In genomic region chr14:91728616-91729183, GRCh38 we compare ENCODE assay signal across 18 cellular contexts. TPM values are rescaled to one million over a fixed set of nuclear protein-coding genes. Genes with fewer than 3 reads are reported as not detected.
DNase-seq lines count a peak whose midpoint lies in the region; ATAC-seq and TF ChIP-seq lines count a peak whose summit lies in the region.
"Had no signal": no experiment of that assay in that cellular context is flagged by ENCODE, and none has a peak within 500 bp of the region (broad histone marks: within the 10 kb centered on the region; RNA-seq: fewer than 3 reads in every experiment).

No MANE protein-coding gene starts in this region.

- H3K36me3 Mint-ChIP-seq in activated naive CD8-positive, alpha-beta T cell treated with anti-CD3 and anti-CD28 coated beads, Interleukin-2, amount 50 U/mL, for 24 hours (ENCODE audit: low read depth), result no peaks in the 10 kb centered on the region
- H3K36me3 Mint-ChIP-seq: CD14-positive monocyte had no signal

- H3K27ac Mint-ChIP-seq in activated naive CD8-positive, alpha-beta T cell treated with anti-CD3 and anti-CD28 coated beads, Interleukin-2, amount 50 U/mL, for 24 hours, result peak overlapping the region; percentile 29
- H3K27ac Mint-ChIP-seq: CD14-positive monocyte had no signal

- H3K4me3 ChIP-seq in AG09309 (ENCODE audit: control insufficient read depth, low read depth, low read length), result no peak overlapping the region

- no peaks in the 10 kb centered on the region for H3K27me3 Mint-ChIP-seq in activated naive CD8-positive, alpha-beta T cell treated with anti-CD3 and anti-CD28 coated beads, Interleukin-2, amount 50 U/mL, for 24 hours

- DNase-seq in AG09309 (ENCODE audit: low read depth) (peak; percentile 16), GM03348 (ENCODE audit: low spot score) (peak; percentile 50), NCI-H1436 treated with DMSO at 0.1 percent for 48 hours (lab: John Stamatoyannopoulos, UW) (no peak), occipital lobe (lab: John Stamatoyannopoulos, UW) (no peak), NCI-H1930 (lab: John Stamatoyannopoulos, UW) (no peak)
- no peak for DNase-seq in activated naive CD8-positive, alpha-beta T cell treated with anti-CD3 and anti-CD28 coated beads, Interleukin-2, amount 50 U/mL, for 24 hours
- DNase-seq in stimulated activated naive CD8-positive, alpha-beta T cell treated with anti-CD3 and anti-CD28 coated beads, Interleukin-15, Interleukin-2, amounts not matched to agents 100 U/mL and 50 U/mL, for 24 hours, result no peak
- DNase-seq: COR-L47, KG1, NCI-H1105 treated with DMSO at 0.1 percent for 48 hours, NCI-H187 treated with DMSO at 0.1 percent for 48 hours, NCI-H2171, NCI-H446 treated with DMSO at 0.1 percent for 48 hours, NCI-H82, Right ventricle myocardium superior, SK-N-SH had no signal

- H3K9me3 Mint-ChIP-seq in activated naive CD8-positive, alpha-beta T cell treated with anti-CD3 and anti-CD28 coated beads, Interleukin-2, amount 50 U/mL, for 24 hours, result no peaks in the 10 kb centered on the region

- H3K4me3 Mint-ChIP-seq in activated naive CD8-positive, alpha-beta T cell treated with anti-CD3 and anti-CD28 coated beads, Interleukin-2, amount 50 U/mL, for 24 hours, result no peak overlapping the region
- H3K4me3 Mint-ChIP-seq: CD14-positive monocyte had no signal

- peak; percentile 73 for ATAC-seq in activated naive CD8-positive, alpha-beta T cell treated with anti-CD3 and anti-CD28 coated beads, Interleukin-2, amount 50 U/mL, for 24 hours
- peak; percentile 60 for ATAC-seq in stimulated activated naive CD8-positive, alpha-beta T cell treated with anti-CD3 and anti-CD28 coated beads, Interleukin-15, Interleukin-2, amounts not matched to agents 100 U/mL and 50 U/mL, for 24 hours
- ATAC-seq: Panc1 had no signal

- H3K4me1 Mint-ChIP-seq in activated naive CD8-positive, alpha-beta T cell treated with anti-CD3 and anti-CD28 coated beads, Interleukin-2, amount 50 U/mL, for 24 hours, result peaks cover 19% of the 10 kb centered on the region

- TF ChIP-seq CTCF in AG09309 (IDR thresholded peaks at IDR 0.05; ENCODE audit: control insufficient read depth, insufficient read depth, low read depth, low read length, missing control alignments), result no peak

RNA-seq across cellular contexts. Expression of gene CATSPERB, which starts 3.2 kb away (rescaled TPM):
- 3.7 TPM for total RNA-seq in occipital lobe

Comparison
In these comparisons a context has a peak if more than half of its experiments do, and no peak if none do; other contexts are left out.
1. DNase-seq: peak in AG09309 (single experiment) and GM03348 (single experiment); none in activated naive CD8-positive, alpha-beta T cell treated with anti-CD3 and anti-CD28 coated beads, Interleukin-2, amount 50 U/mL, for 24 hours (single experiment), stimulated activated naive CD8-positive, alpha-beta T cell treated with anti-CD3 and anti-CD28 coated beads, Interleukin-15, Interleukin-2, amounts not matched to agents 100 U/mL and 50 U/mL, for 24 hours (single experiment), NCI-H1436 treated with DMSO at 0.1 percent for 48 hours (single experiment), occipital lobe (single experiment) and NCI-H1930 (0 of 2).